ENCODE assay signal across 8 cellular contexts in the genomic region with DNA sequence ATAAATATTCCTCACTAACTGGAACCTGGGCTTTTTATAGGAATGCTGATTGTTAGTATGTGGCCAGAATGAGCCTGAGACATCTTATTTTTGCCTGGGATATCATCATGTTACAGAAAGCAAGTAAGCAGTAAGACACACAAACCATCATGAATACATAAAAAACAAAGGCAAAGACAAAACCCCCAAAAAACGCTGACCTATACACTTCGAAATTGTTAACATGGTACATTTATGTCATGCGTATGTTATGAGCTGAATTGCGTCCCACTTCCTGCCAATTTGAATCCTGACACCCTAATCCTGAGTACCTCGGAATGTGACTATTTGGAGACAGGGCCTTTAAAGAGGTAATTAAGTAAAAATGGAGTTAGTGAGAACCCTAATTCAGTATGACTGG.
"Had no signal": no experiment of that assay in that cellular context is flagged by ENCODE, and none has a peak within 500 bp of the region (broad histone marks: within the 10 kb centered on the region; RNA-seq: fewer than 3 reads in every experiment).

No MANE protein-coding gene starts in this region.

- H3K9ac ChIP-seq: GM23248, KMS-11 had no signal

- H3K27ac ChIP-seq: GM23248, KMS-11 had no signal

- DNase-seq: GM23248, GOT3, H7, KBM-7 had no signal

- FAIRE-seq: HTR-8/SVneo had no signal

- ATAC-seq: HCT116 had no signal

- H3K36me3 ChIP-seq: HAP-1 had no signal

- H3K4me2 ChIP-seq: KMS-11 had no signal

- H3K9me3 ChIP-seq: HAP-1 had no signal

- H3K4me3 ChIP-seq: GM23248, HAP-1 had no signal

- H2AFZ ChIP-seq: GM23248 had no signal
